ENCODE assay signal across 8 cellular contexts in the genomic region with DNA sequence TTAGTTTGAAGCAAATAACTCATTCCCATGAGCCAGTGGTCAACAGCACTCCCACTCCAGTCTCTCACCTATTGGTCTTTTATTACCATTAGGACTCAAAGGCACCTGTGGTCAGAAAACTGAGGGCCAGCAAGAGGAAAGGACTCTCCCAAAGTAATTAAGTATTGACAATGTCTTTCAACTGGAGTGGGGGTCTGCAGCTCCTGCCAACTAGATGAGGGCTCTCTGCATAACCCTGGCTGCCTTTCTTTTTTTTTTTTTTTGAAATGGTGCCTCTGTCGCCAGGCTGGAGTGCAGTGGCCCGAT. TPM values are rescaled to one million over a fixed set of nuclear protein-coding genes. Genes with fewer than 3 reads are reported as not detected.
A peak's percentile ranks its signal among the peaks of the same experiment; 100 is the strongest.
DNase-seq lines count a peak whose midpoint lies in the region; ATAC-seq and TF ChIP-seq lines count a peak whose summit lies in the region.

No MANE protein-coding gene starts in this region.

- no peak for TF ChIP-seq POLR2A in transverse colon (IDR thresholded peaks at IDR 0.05)

- no peak overlapping the region for H3K9ac ChIP-seq in adipocyte (ENCODE audit: low read length)

- no peaks in the 10 kb centered on the region for H3K27me3 ChIP-seq in cardiac muscle cell
- no peaks in the 10 kb centered on the region for H3K27me3 ChIP-seq in adipocyte (replicated peaks; ENCODE audit: control insufficient read depth, insufficient read depth, low read length)
- no peaks in the 10 kb centered on the region for H3K27me3 ChIP-seq in transverse colon

- no peak overlapping the region for H3K27ac Mint-ChIP-seq in mesothelial cell of epicardium

- no peak for TF ChIP-seq EP300 in transverse colon (IDR thresholded peaks at IDR 0.05; ENCODE audit: low read depth)

- no peaks in the 10 kb centered on the region for H3K36me3 ChIP-seq in cardiac muscle cell
- H3K36me3 ChIP-seq in adipocyte (ENCODE audit: control insufficient read depth, insufficient read depth, low read length, severe bottlenecking) = no peaks in the 10 kb centered on the region
- H3K36me3 ChIP-seq in transverse colon = no peaks in the 10 kb centered on the region

- intact Hi-C loops in Right ventricle myocardium inferior (cut with DNase I) (loop anchor here (10.0 kb wide), 1 partner anchor 1514 kb away; a partner anchor contains a TSS), transverse colon (cut with DNase I; ENCODE audit: low total_unique reads) (no loop called here)

- no peak for ATAC-seq in Right ventricle myocardium inferior

- H3K9me3 Mint-ChIP-seq in mesothelial cell of epicardium = no peaks in the 10 kb centered on the region

- peak overlapping the region; percentile 97 for H3K4me3 Mint-ChIP-seq in mesothelial cell of epicardium

- WGBS in transverse colon (ENCODE audit: low coverage in 1 of 2), 2 donors = 97 to 100% methylated on average over 1 to 2 of the region's 2 CpGs

- in situ Hi-C loops in transverse colon (cut with MboI; ENCODE audit: low pct_ligation_motif_present in 1 of 4, low pct_unique_long_range_greater_than_20kb in 1 of 4, low sequenced_read_pairs in 3 of 4) = no loop called here

- TF ChIP-seq CTCF in cardiac muscle cell (IDR thresholded peaks at IDR 0.05; ENCODE audit: low read depth, low read length) (no peak), mesothelial cell of epicardium (IDR thresholded peaks at IDR 0.05; ENCODE audit: unreplicated experiment) (no peak), transverse colon (IDR thresholded peaks at IDR 0.05) (no peak), foreskin fibroblast (IDR thresholded peaks at IDR 0.05; ENCODE audit: low read depth, low read length) (no peak)

- H3K4me3 ChIP-seq in cardiac muscle cell = no peak overlapping the region
- H3K4me3 ChIP-seq in adipocyte (ENCODE audit: low read length) = peak overlapping the region; percentile 91
- H3K4me3 ChIP-seq in transverse colon = peak overlapping the region in 2 of 4 donors; percentile 90 to 99
- peak overlapping the region in 1 of 2 donors; percentile 97 for H3K4me3 ChIP-seq in foreskin fibroblast (ENCODE audit: low read depth in 1 of 2, low read length in 2 of 2)

- H3K4me1 ChIP-seq in cardiac muscle cell (ENCODE audit: low read depth) (no peaks in the 10 kb centered on the region), adipocyte (ENCODE audit: control insufficient read depth, insufficient read depth, low read length) (peaks cover 17% of the 10 kb centered on the region), transverse colon (peaks cover 0 to 22% (median 14%) of the 10 kb centered on the region in 4 donors)

- H3K27ac ChIP-seq in cardiac muscle cell (peak overlapping the region; percentile 39), transverse colon (peak overlapping the region; percentile 73 to 85 (median 80))

- H3K36me3 Mint-ChIP-seq in mesothelial cell of epicardium = peaks cover 5% of the 10 kb centered on the region

- H3K27me3 Mint-ChIP-seq in mesothelial cell of epicardium (ENCODE audit: low read depth) = no peaks in the 10 kb centered on the region

- peaks cover 16% of the 10 kb centered on the region for H3K4me1 Mint-ChIP-seq in mesothelial cell of epicardium

- H3K9me3 ChIP-seq in cardiac muscle cell (ENCODE audit: low read depth) = no peaks in the 10 kb centered on the region
- no peaks in the 10 kb centered on the region for H3K9me3 ChIP-seq in adipocyte (ENCODE audit: control insufficient read depth, low read length)
- H3K9me3 ChIP-seq in transverse colon = no peaks in the 10 kb centered on the region

- DNase-seq in cardiac muscle cell (ENCODE audit: low read depth in 1 of 2, low spot score in 1 of 2) = no peak
- DNase-seq in Right ventricle myocardium inferior (ENCODE audit: missing footprints) = no peak
- no peak for DNase-seq in adipocyte (ENCODE audit: low read depth)
- DNase-seq in mesothelial cell of epicardium (ENCODE audit: low spot score in 2 of 2, unreplicated experiment in 2 of 2) = no peak
- DNase-seq in transverse colon = no peak
- no peak for DNase-seq in foreskin fibroblast
- DNase-seq in glomerular visceral epithelial cell (ENCODE audit: extremely low spot score) = no peak
- DNase-seq in NCI-H526 (lab: John Stamatoyannopoulos, UW) = no peak

RNA-seq across cellular contexts. Expression of a gene that starts 0.6 kb away (rescaled TPM):
- total RNA-seq in cardiac muscle cell (35.6 and 60.4 TPM in 2 replicates), Right ventricle myocardium inferior (75.4 TPM), mesothelial cell of epicardium (66.0 to 75.5 TPM (median 71.0 TPM) in 3 replicates), transverse colon (100 to 1,000 TPM in 1 of 4 donors, 10 to 100 TPM in 3; 23.6 to 154 (median 28.0) TPM)
- polyA plus RNA-seq in cardiac muscle cell = 33.5 and 52.7 TPM in 2 replicates
